In genomic region chr5:24367211-24367610, GRCh38 we compare ENCODE assay signal across 31 cellular contexts.
"Had no signal": no experiment of that assay in that cellular context is flagged by ENCODE, and none has a peak within 500 bp of the region (broad histone marks: within the 10 kb centered on the region; RNA-seq: fewer than 3 reads in every experiment).

No MANE protein-coding gene starts in this region.

- H3K27ac ChIP-seq: KMS-11, PC-9, SJSA1 had no signal

- H3K27me3 ChIP-seq: SJSA1 had no signal

- H3K9ac ChIP-seq: KMS-11, SK-N-SH had no signal

- H3K4me1 ChIP-seq: SJSA1 had no signal

- H3K36me3 ChIP-seq: SJSA1 had no signal

- H3K4me2 ChIP-seq: KMS-11, PC-9, SK-N-SH had no signal

- H3K9me3 ChIP-seq: SJSA1, SK-N-SH had no signal

- DNase-seq: Karpas-422, KBM-7, MM.1S, NCI-H1048, NCI-H1092 treated with DMSO at 0.1 percent for 48 hours, NCI-H1105 treated with DMSO at 0.1 percent for 48 hours, NCI-H1417, NCI-H1436, NCI-H146, NCI-H1694, NCI-H187, NCI-H1930, NCI-H2029 treated with DMSO at 0.1 percent for 48 hours, NCI-H2081 treated with DMSO at 0.1 percent for 48 hours, NCI-H2107, NCI-H2171, NCI-H226, NCI-H446 treated with DMSO at 0.1 percent for 48 hours, NCI-H510A, NCI-H524, NCI-H526, NCI-H69, NCI-H748 treated with DMSO at 0.1 percent for 48 hours, NCI-H82, PC-9, Right ventricle myocardium superior, SHP77 treated with DMSO at 0.1 percent for 48 hours, SK-N-SH had no signal

- H2AFZ ChIP-seq: PC-9 had no signal

- ATAC-seq: Panc1 had no signal

- H3K4me3 ChIP-seq: PC-9, SJSA1 had no signal
